15 cellular contexts compared by ENCODE assay signal in genomic region chrY:19502169-19503091, GRCh38.
A peak's percentile ranks its signal among the peaks of the same experiment; 100 is the strongest.
DNase-seq lines count a peak whose midpoint lies in the region; ATAC-seq and TF ChIP-seq lines count a peak whose summit lies in the region.
"Had no signal": no experiment of that assay in that cellular context is flagged by ENCODE, and none has a peak within 500 bp of the region (broad histone marks: within the 10 kb centered on the region; RNA-seq: fewer than 3 reads in every experiment).

No MANE protein-coding gene starts in this region.

- H3K27ac ChIP-seq in ectodermal cell (ENCODE audit: insufficient read depth, low read depth, low read length, poor library complexity, severe bottlenecking) (no peak overlapping the region), Peyer's patch (no peak overlapping the region)
- H3K27ac ChIP-seq: heart left ventricle, right lobe of liver had no signal

- peak overlapping the region; percentile 92 for H3K27ac Mint-ChIP-seq in activated CD4-positive, alpha-beta T cell treated with anti-CD3 and anti-CD28 coated beads for 36 hours
- H3K27ac Mint-ChIP-seq in activated B cell treated with CpG ODN at 0.5 μM for 24 hours = peak overlapping the region; percentile 53

- peak overlapping the region; percentile 84 for H3K4me3 Mint-ChIP-seq in activated CD4-positive, alpha-beta T cell treated with anti-CD3 and anti-CD28 coated beads for 36 hours
- peak overlapping the region; percentile 83 for H3K4me3 Mint-ChIP-seq in activated B cell treated with CpG ODN at 0.5 μM for 24 hours

- TF ChIP-seq POLR2A in Peyer's patch (IDR thresholded peaks at IDR 0.05) = no peak

- H3K9me3 ChIP-seq in ectodermal cell (ENCODE audit: control insufficient read depth, low read length) = no peaks in the 10 kb centered on the region
- no peaks in the 10 kb centered on the region for H3K9me3 ChIP-seq in Peyer's patch
- H3K9me3 ChIP-seq: heart left ventricle, right lobe of liver had no signal

- H3K36me3 ChIP-seq in ectodermal cell (ENCODE audit: control insufficient read depth, insufficient read depth, low read length) = no peaks in the 10 kb centered on the region
- H3K36me3 ChIP-seq in Peyer's patch = no peaks in the 10 kb centered on the region
- H3K36me3 ChIP-seq: heart left ventricle, right lobe of liver had no signal

- H3K27me3 ChIP-seq in ectodermal cell (ENCODE audit: control insufficient read depth, insufficient read depth, low read length, poor library complexity, severe bottlenecking) (peaks cover 7% of the 10 kb centered on the region), Peyer's patch (no peaks in the 10 kb centered on the region)
- H3K27me3 ChIP-seq: right lobe of liver had no signal

- WGBS in ectodermal cell, 2 experiments = 55 to 58% methylated on average over 35 to 40 of the region's 40 CpGs

- H3K36me3 Mint-ChIP-seq in activated CD4-positive, alpha-beta T cell treated with anti-CD3 and anti-CD28 coated beads for 36 hours (ENCODE audit: low read depth) = no peaks in the 10 kb centered on the region
- no peaks in the 10 kb centered on the region for H3K36me3 Mint-ChIP-seq in activated B cell treated with CpG ODN at 0.5 μM for 24 hours (ENCODE audit: low read depth)
- H3K36me3 Mint-ChIP-seq: naive B cell had no signal

- H3K4me1 ChIP-seq in ectodermal cell (ENCODE audit: control insufficient read depth, insufficient read depth, low read length) = no peaks in the 10 kb centered on the region
- H3K4me1 ChIP-seq in Peyer's patch = no peaks in the 10 kb centered on the region
- H3K4me1 ChIP-seq: heart left ventricle, right lobe of liver had no signal

- peak; percentile 23 for DNase-seq in activated CD4-positive, alpha-beta T cell treated with anti-CD3 and anti-CD28 coated beads for 36 hours
- DNase-seq in activated CD4-positive, alpha-beta T cell treated with anti-CD3 and anti-CD28 coated beads for 1 hour = no peak
- DNase-seq in activated B cell treated with CpG ODN at 0.5 μM for 24 hours (no peak), Peyer's patch (no peak), NCI-H446 treated with DMSO at 0.1 percent for 48 hours (lab: John Stamatoyannopoulos, UW) (no peak)
- peak in 2 of 3 experiments; percentile 0 to 7 for DNase-seq in stimulated activated CD4-positive, alpha-beta T cell treated with anti-CD3 and anti-CD28 coated beads, TNF-alpha, amount 100 ng/mL, for 24 hours (ENCODE audit: low read depth in 3 of 3)
- DNase-seq: 8988T, heart left ventricle, naive B cell, NCI-H1105, PC-3, right lobe of liver, trophoblast cell had no signal

- no peaks in the 10 kb centered on the region for H3K9me3 Mint-ChIP-seq in activated CD4-positive, alpha-beta T cell treated with anti-CD3 and anti-CD28 coated beads for 36 hours (ENCODE audit: low read depth)
- H3K9me3 Mint-ChIP-seq in activated B cell treated with CpG ODN at 0.5 μM for 24 hours = no peaks in the 10 kb centered on the region
- H3K9me3 Mint-ChIP-seq: naive B cell had no signal

- intact Hi-C loops in activated CD4-positive, alpha-beta T cell treated with anti-CD3 and anti-CD28 coated beads for 36 hours (cut with DNase I, micrococcal nuclease) = loop anchor here (1.0 to 10.0 kb wide), 5 partner anchors 35 to 488 kb away; partner anchors contain the start of gene KDM5D (in 1 of the 2)
- intact Hi-C loops in activated B cell treated with CpG ODN at 0.5 μM for 24 hours (cut with micrococcal nuclease) = loop anchor here (2.0 kb wide), 2 partner anchors 64 to 70 kb away; no protein-coding TSS in a partner anchor

- peaks cover 41% of the 10 kb centered on the region for H3K4me1 Mint-ChIP-seq in activated CD4-positive, alpha-beta T cell treated with anti-CD3 and anti-CD28 coated beads for 36 hours
- peaks cover 8% of the 10 kb centered on the region for H3K4me1 Mint-ChIP-seq in activated B cell treated with CpG ODN at 0.5 μM for 24 hours

- POLR2A ChIA-PET in activated CD4-positive, alpha-beta T cell treated with anti-CD3 and anti-CD28 coated beads for 36 hours (lab: Charles Lee) = interaction anchor here (0.7 kb wide), 2 partner anchors 67 to 237 kb away, joined by 3 to 4 read pairs; no protein-coding TSS in a partner anchor
- POLR2A ChIA-PET in activated B cell treated with CpG ODN at 0.5 μM for 24 hours (lab: Charles Lee) = no interaction called here

- CTCF ChIA-PET in activated CD4-positive, alpha-beta T cell treated with anti-CD3 and anti-CD28 coated beads for 36 hours (lab: Charles Lee) = interaction anchor here (1.0 kb wide), 1 partner anchor 9 kb away, joined by 3 read pairs; no protein-coding TSS in a partner anchor
- CTCF ChIA-PET in activated B cell treated with CpG ODN at 0.5 μM for 24 hours (lab: Charles Lee) = interaction anchor here (1.8 kb wide), 1 partner anchor 10 kb away, joined by 5 read pairs; no protein-coding TSS in a partner anchor

- H3K27me3 Mint-ChIP-seq in activated CD4-positive, alpha-beta T cell treated with anti-CD3 and anti-CD28 coated beads for 36 hours = no peaks in the 10 kb centered on the region
- H3K27me3 Mint-ChIP-seq in activated B cell treated with CpG ODN at 0.5 μM for 24 hours = no peaks in the 10 kb centered on the region

- TF ChIP-seq CTCF in activated B cell treated with CpG ODN at 0.5 μM for 24 hours (IDR thresholded peaks at IDR 0.05) (no peak), Peyer's patch (IDR thresholded peaks at IDR 0.05) (no peak)

- H3K4me3 ChIP-seq in ectodermal cell (ENCODE audit: insufficient read depth, low read depth, low read length) = peak overlapping the region; percentile 8
- H3K4me3 ChIP-seq in Peyer's patch = peak overlapping the region in 2 of 4 donors; percentile 18 to 31
- H3K4me3 ChIP-seq: heart left ventricle, right lobe of liver had no signal

- ATAC-seq in activated CD4-positive, alpha-beta T cell treated with anti-CD3 and anti-CD28 coated beads for 36 hours = peak; percentile 60
- ATAC-seq in activated B cell treated with CpG ODN at 0.5 μM for 24 hours (ENCODE audit: low read depth) = no peak
- ATAC-seq in GM18498 (IDR thresholded peaks at IDR 0.05; ENCODE audit: unreplicated experiment) = no peak
- ATAC-seq: heart left ventricle, PC-3, right lobe of liver had no signal

Comparison
In these comparisons a context has a peak if more than half of its experiments do, and no peak if none do; other contexts are left out.
1. DNase-seq: peak in activated CD4-positive, alpha-beta T cell treated with anti-CD3 and anti-CD28 coated beads for 36 hours (single experiment) and stimulated activated CD4-positive, alpha-beta T cell treated with anti-CD3 and anti-CD28 coated beads, TNF-alpha, amount 100 ng/mL, for 24 hours (2 of 3); none in activated CD4-positive, alpha-beta T cell treated with anti-CD3 and anti-CD28 coated beads for 1 hour (single experiment), activated B cell treated with CpG ODN at 0.5 μM for 24 hours (single experiment), Peyer's patch (0 of 3) and NCI-H446 treated with DMSO at 0.1 percent for 48 hours (single experiment).